In genomic region chr7:193538-194256, GRCh38 we compare ENCODE assay signal across 8 cellular contexts. TPM values are rescaled to one million over a fixed set of nuclear protein-coding genes. Genes with fewer than 3 reads are reported as not detected.
A peak's percentile ranks its signal among the peaks of the same experiment; 100 is the strongest.
DNase-seq lines count a peak whose midpoint lies in the region; ATAC-seq and TF ChIP-seq lines count a peak whose summit lies in the region.

No MANE protein-coding gene starts in this region.

- POLR2A ChIA-PET in activated CD4-positive, alpha-beta memory T cell treated with anti-CD3 and anti-CD28 coated beads for 36 hours (lab: Charles Lee): no interaction called here

- intact Hi-C loops in thyroid gland (cut with DNase I): no loop called here
- intact Hi-C loops in activated CD4-positive, alpha-beta memory T cell treated with anti-CD3 and anti-CD28 coated beads for 36 hours (cut with micrococcal nuclease): no loop called here

- 15 to 17% methylated on average over 8 to 10 of the region's 51 CpGs for WGBS in thyroid gland, 2 donors

- no peak for TF ChIP-seq CTCF in thyroid gland (IDR thresholded peaks at IDR 0.05)

- H3K9me3 Mint-ChIP-seq in activated T-cell treated with anti-CD3 and anti-CD28 coated beads, Interleukin-2, amount 50 U/mL, for 24 hours: no peaks in the 10 kb centered on the region
- no peaks in the 10 kb centered on the region for H3K9me3 Mint-ChIP-seq in central memory CD8-positive, alpha-beta T cell
- no peaks in the 10 kb centered on the region for H3K9me3 Mint-ChIP-seq in memory B cell
- no peaks in the 10 kb centered on the region for H3K9me3 Mint-ChIP-seq in activated CD4-positive, alpha-beta memory T cell treated with anti-CD3 and anti-CD28 coated beads for 36 hours

- H3K27me3 ChIP-seq in thyroid gland: no peaks in the 10 kb centered on the region

- H3K4me3 ChIP-seq in thyroid gland (replicated peaks in 1 of 3): peak overlapping the region; percentile 43 to 78 (median 68)

- no peaks in the 10 kb centered on the region for H3K9me3 ChIP-seq in thyroid gland

- H3K4me1 Mint-ChIP-seq in activated T-cell treated with anti-CD3 and anti-CD28 coated beads, Interleukin-2, amount 50 U/mL, for 24 hours (ENCODE audit: low read depth): peaks cover 3% of the 10 kb centered on the region
- H3K4me1 Mint-ChIP-seq in central memory CD8-positive, alpha-beta T cell: no peaks in the 10 kb centered on the region
- peaks cover 2% of the 10 kb centered on the region for H3K4me1 Mint-ChIP-seq in memory B cell
- peaks cover 3% of the 10 kb centered on the region for H3K4me1 Mint-ChIP-seq in activated CD4-positive, alpha-beta memory T cell treated with anti-CD3 and anti-CD28 coated beads for 36 hours (ENCODE audit: low read depth)

- no peak overlapping the region for H3K27ac ChIP-seq in thyroid gland

- H3K36me3 ChIP-seq in thyroid gland: peaks cover 18 to 28% of the 10 kb centered on the region in 2 donors

- H3K4me3 Mint-ChIP-seq in activated T-cell treated with anti-CD3 and anti-CD28 coated beads, Interleukin-2, amount 50 U/mL, for 24 hours: peak overlapping the region; percentile 25
- H3K4me3 Mint-ChIP-seq in central memory CD8-positive, alpha-beta T cell: peak overlapping the region; percentile 24
- peak overlapping the region; percentile 22 for H3K4me3 Mint-ChIP-seq in memory B cell
- H3K4me3 Mint-ChIP-seq in activated CD4-positive, alpha-beta memory T cell treated with anti-CD3 and anti-CD28 coated beads for 36 hours: no peak overlapping the region

- ATAC-seq in central memory CD8-positive, alpha-beta T cell (replicated peaks; ENCODE audit: extremely low read depth, poor library complexity, severe bottlenecking): no peak
- no peak for ATAC-seq in memory B cell (ENCODE audit: low read depth)
- ATAC-seq in HG02623 (IDR thresholded peaks at IDR 0.05; ENCODE audit: unreplicated experiment): no peak

- TF ChIP-seq POLR2A in thyroid gland (IDR thresholded peaks at IDR 0.05): no peak

- CTCF ChIA-PET in activated CD4-positive, alpha-beta memory T cell treated with anti-CD3 and anti-CD28 coated beads for 36 hours (lab: Charles Lee): no interaction called here

- H3K27me3 Mint-ChIP-seq in activated T-cell treated with anti-CD3 and anti-CD28 coated beads, Interleukin-2, amount 50 U/mL, for 24 hours: peaks cover 66% of the 10 kb centered on the region
- H3K27me3 Mint-ChIP-seq in central memory CD8-positive, alpha-beta T cell: peaks cover 43% of the 10 kb centered on the region
- H3K27me3 Mint-ChIP-seq in memory B cell: peaks cover 23% of the 10 kb centered on the region
- H3K27me3 Mint-ChIP-seq in activated CD4-positive, alpha-beta memory T cell treated with anti-CD3 and anti-CD28 coated beads for 36 hours: peaks cover 46% of the 10 kb centered on the region

- no peak overlapping the region for H3K27ac Mint-ChIP-seq in activated T-cell treated with anti-CD3 and anti-CD28 coated beads, Interleukin-2, amount 50 U/mL, for 24 hours
- no peak overlapping the region for H3K27ac Mint-ChIP-seq in central memory CD8-positive, alpha-beta T cell (ENCODE audit: low read depth)
- no peak overlapping the region for H3K27ac Mint-ChIP-seq in memory B cell
- H3K27ac Mint-ChIP-seq in activated CD4-positive, alpha-beta memory T cell treated with anti-CD3 and anti-CD28 coated beads for 36 hours: no peak overlapping the region

- H3K36me3 Mint-ChIP-seq in activated T-cell treated with anti-CD3 and anti-CD28 coated beads, Interleukin-2, amount 50 U/mL, for 24 hours (ENCODE audit: low read depth): no peaks in the 10 kb centered on the region
- H3K36me3 Mint-ChIP-seq in central memory CD8-positive, alpha-beta T cell (ENCODE audit: insufficient read depth): peaks cover 3% of the 10 kb centered on the region
- no peaks in the 10 kb centered on the region for H3K36me3 Mint-ChIP-seq in memory B cell
- peaks cover 2% of the 10 kb centered on the region for H3K36me3 Mint-ChIP-seq in activated CD4-positive, alpha-beta memory T cell treated with anti-CD3 and anti-CD28 coated beads for 36 hours

- peaks cover 29 to 34% of the 10 kb centered on the region in 2 donors for H3K4me1 ChIP-seq in thyroid gland

- no peak for DNase-seq in activated T-cell treated with anti-CD3 and anti-CD28 coated beads, Interleukin-2, amount 50 U/mL, for 24 hours
- no peak for DNase-seq in activated T-cell treated with anti-CD3 and anti-CD28 coated beads, Interleukin-2, amount 50 U/mL, for 1 hour
- no peak for DNase-seq in central memory CD8-positive, alpha-beta T cell (ENCODE audit: low spot score in 2 of 2)
- no peak for DNase-seq in memory B cell (ENCODE audit: low spot score in 2 of 2)
- no peak for DNase-seq in thyroid gland
- DNase-seq in NCI-H2029 (lab: John Stamatoyannopoulos, UW): no peak
- DNase-seq in activated CD4-positive, alpha-beta memory T cell treated with anti-CD3 and anti-CD28 coated beads for 36 hours: no peak

RNA-seq across cellular contexts. Expression of gene FAM20C, which starts 1.3 kb away (rescaled TPM):
- total RNA-seq in thyroid gland: 10 to 100 TPM; 14.0 to 41.8 (median 23.3) TPM
- under 1 TPM; 0.45 to 0.80 TPM for total RNA-seq in activated CD4-positive, alpha-beta memory T cell treated with anti-CD3 and anti-CD28 coated beads for 36 hours

Comparison
In these comparisons a context has a peak if more than half of its experiments do, and no peak if none do; other contexts are left out.
1. RNA of gene FAM20C, which starts 1.3 kb away (total RNA-seq): 14.0 to 41.8 TPM in thyroid gland; 0.45 to 0.80 TPM in activated CD4-positive, alpha-beta memory T cell treated with anti-CD3 and anti-CD28 coated beads for 36 hours; every median in the first group is over 4 times any median in the second.